Comparison of ENCODE assay signal across 8 cellular contexts in the genomic region with DNA sequence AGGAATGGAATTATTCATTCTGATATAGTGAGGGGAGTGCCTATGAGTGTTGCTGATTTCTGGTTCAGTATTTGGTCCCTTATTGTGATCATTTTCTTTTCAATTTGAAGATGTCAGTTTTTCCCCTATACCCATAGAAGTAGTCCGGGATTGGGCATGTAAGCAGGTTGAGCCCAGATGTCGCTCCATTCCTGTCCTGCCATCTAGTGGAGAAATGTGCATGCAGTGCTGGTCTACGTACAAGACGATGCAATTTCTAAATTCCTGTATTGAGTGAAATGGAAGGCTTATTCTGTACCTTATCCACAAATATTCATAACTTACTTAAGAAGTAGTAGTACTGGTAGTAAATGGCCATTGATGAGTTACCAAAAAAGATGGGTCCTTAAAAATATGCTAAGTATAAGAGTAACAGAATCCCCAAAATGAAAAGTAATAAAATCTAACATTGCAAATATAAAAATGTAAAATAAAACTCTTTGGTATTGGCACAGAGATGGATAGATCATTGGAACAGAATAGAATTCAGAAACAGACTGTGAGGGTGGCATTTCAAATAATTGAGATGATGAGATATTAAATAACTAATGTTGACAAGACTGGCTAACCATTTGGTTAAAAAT.
DNase-seq lines count a peak whose midpoint lies in the region; ATAC-seq and TF ChIP-seq lines count a peak whose summit lies in the region.

No MANE protein-coding gene starts in this region.

- H3K27ac Mint-ChIP-seq in neural crest cell (ENCODE audit: unreplicated experiment), result no peak overlapping the region
- no peak overlapping the region for H3K27ac Mint-ChIP-seq in immature natural killer cell

- H3K4me3 ChIP-seq in fibroblast of mammary gland (ENCODE audit: control insufficient read depth, low read depth, low read length), result no peak overlapping the region

- H3K9me3 Mint-ChIP-seq in neural crest cell (no peaks in the 10 kb centered on the region), immature natural killer cell (no peaks in the 10 kb centered on the region)

- TF ChIP-seq CTCF in fibroblast of mammary gland (conservative IDR thresholded peaks at IDR 0.05; ENCODE audit: control insufficient read depth, insufficient read depth, low read depth, low read length), result peak; percentile 90
- peak; percentile 91 for TF ChIP-seq CTCF in neural crest cell (conservative IDR thresholded peaks at IDR 0.05)

- ATAC-seq in GM19035 (IDR thresholded peaks at IDR 0.05; ENCODE audit: unreplicated experiment) (peak; percentile 98), HG03108 (IDR thresholded peaks at IDR 0.05; ENCODE audit: unreplicated experiment) (peak; percentile 92)

- no peak overlapping the region for H3K4me3 Mint-ChIP-seq in neural crest cell
- no peak overlapping the region for H3K4me3 Mint-ChIP-seq in immature natural killer cell

- in situ Hi-C loops in Caki2 (cut with HindIII; ENCODE audit: low pct_unique_long_range_greater_than_20kb, low sequenced_read_pairs), result no loop called here

- H3K27me3 Mint-ChIP-seq in neural crest cell (ENCODE audit: low read depth) (no peaks in the 10 kb centered on the region), immature natural killer cell (ENCODE audit: low read depth in 3 of 3) (peaks cover 0 to 3% (median 0%) of the 10 kb centered on the region in 3 donors)

- H3K36me3 Mint-ChIP-seq in neural crest cell (ENCODE audit: low read depth), result no peaks in the 10 kb centered on the region
- no peaks in the 10 kb centered on the region for H3K36me3 Mint-ChIP-seq in immature natural killer cell

- peak; percentile 45 for DNase-seq in Caki2 (ENCODE audit: low read depth)
- DNase-seq in NCI-H2171 (lab: John Stamatoyannopoulos, UW), result peak; percentile 29
- DNase-seq in activated CD4-positive, alpha-beta T cell treated with anti-CD3 and anti-CD28 coated beads, Interleukin-2, amount 50 U/mL, for 48 hours, result peak; percentile 21 to 36
- DNase-seq in fibroblast of mammary gland (ENCODE audit: low read depth), result peak; percentile 71
- DNase-seq in neural crest cell (ENCODE audit: low read depth, low spot score), result peak; percentile 48
- no peak for DNase-seq in immature natural killer cell

- H3K4me1 Mint-ChIP-seq in neural crest cell (peaks cover 22% of the 10 kb centered on the region), immature natural killer cell (no peaks in the 10 kb centered on the region)

Comparison
In these comparisons a context has a peak if more than half of its experiments do, and no peak if none do; other contexts are left out.
1. DNase-seq: peak in Caki2 (single experiment), NCI-H2171 (single experiment), activated CD4-positive, alpha-beta T cell treated with anti-CD3 and anti-CD28 coated beads, Interleukin-2, amount 50 U/mL, for 48 hours (2 of 2), fibroblast of mammary gland (single experiment) and neural crest cell (single experiment); none in immature natural killer cell (0 of 3).